In genomic region chr7:102517550-102518147, GRCh38 we compare ENCODE assay signal across 8 cellular contexts. TPM values are rescaled to one million over a fixed set of nuclear protein-coding genes. Genes with fewer than 3 reads are reported as not detected.
DNase-seq lines count a peak whose midpoint lies in the region; ATAC-seq and TF ChIP-seq lines count a peak whose summit lies in the region.
"Not testable (repeated sequence)": the region's sequence is repeated elsewhere in the genome, so short reads cannot be mapped to it uniquely, and the experiment has no call there.

Gene RASA4B (minus strand): TSS chr7:102517777. CDS start chr7:102517710, 67 bp downstream.

- not testable (repeated sequence) for H3K27ac Mint-ChIP-seq in CD4-positive, CD25-positive, alpha-beta regulatory T cell; activated CD4-positive, alpha-beta T cell treated with anti-CD3 and anti-CD28 coated beads, Interleukin-2, amount 10 ng/mL, durations not matched to agents 24 days and 14 days

- WGBS in psoas muscle, 3 donors: 0 to 4% (median 0%) methylated on average over 9 to 21 of the region's 61 CpGs

- DNase-seq in CD4-positive, CD25-positive, alpha-beta regulatory T cell: peak in 2 of 3 donors; percentile 2 to 37
- peak; percentile 57 for DNase-seq in activated CD4-positive, alpha-beta T cell treated with anti-CD3 and anti-CD28 coated beads, Interleukin-2, amount 10 ng/mL, durations not matched to agents 24 days and 14 days
- not testable (repeated sequence) for DNase-seq in cerebellum (ENCODE audit: low spot score)
- DNase-seq in islet precursor cell: peak; percentile 24
- peak; percentile 15 to 35 for DNase-seq in psoas muscle

- H3K27ac ChIP-seq in CD4-positive, CD25-positive, alpha-beta regulatory T cell (ENCODE audit: insufficient read depth, low read length, poor library complexity, severe bottlenecking); psoas muscle: not testable (repeated sequence)

- H3K36me3 ChIP-seq in CD4-positive, CD25-positive, alpha-beta regulatory T cell (ENCODE audit: control insufficient read depth, insufficient read depth, low read length); psoas muscle (ENCODE audit: insufficient read depth in 1 of 2, low read depth in 1 of 2): not testable (repeated sequence)

- H3K9me3 Mint-ChIP-seq in CD4-positive, CD25-positive, alpha-beta regulatory T cell; activated CD4-positive, alpha-beta T cell treated with anti-CD3 and anti-CD28 coated beads, Interleukin-2, amount 10 ng/mL, durations not matched to agents 24 days and 14 days: not testable (repeated sequence)

- TF ChIP-seq CTCF in psoas muscle (IDR thresholded peaks at IDR 0.05): not testable (repeated sequence)

- not testable (repeated sequence) for H3K9me3 ChIP-seq in CD4-positive, CD25-positive, alpha-beta regulatory T cell (ENCODE audit: control insufficient read depth in 2 of 2, low read length in 2 of 2); psoas muscle

- peak within 1 kb of the TSS; percentile 44 for H3K4me3 ChIP-seq in CD4-positive, CD25-positive, alpha-beta regulatory T cell (ENCODE audit: low read depth, low read length)
- peak within 1 kb of the TSS; percentile 42 for H3K4me3 ChIP-seq in psoas muscle

- ATAC-seq in CD4-positive, CD25-positive, alpha-beta regulatory T cell (ENCODE audit: low read depth in 2 of 2): peak; percentile 98
- peak; percentile 71 for ATAC-seq in GM19351 (IDR thresholded peaks at IDR 0.05; ENCODE audit: unreplicated experiment)
- peak; percentile 81 for ATAC-seq in HG02759 (IDR thresholded peaks at IDR 0.05; ENCODE audit: unreplicated experiment)
- peak; percentile 39 for ATAC-seq in HG03558 (IDR thresholded peaks at IDR 0.05; ENCODE audit: extremely low read depth, unreplicated experiment)
- ATAC-seq in psoas muscle: peak; percentile 72 to 81 (median 76)

- H3K4me3 Mint-ChIP-seq in CD4-positive, CD25-positive, alpha-beta regulatory T cell: peak within 1 kb of the TSS in 2 of 4 donors; percentile 38 to 62
- H3K4me3 Mint-ChIP-seq in activated CD4-positive, alpha-beta T cell treated with anti-CD3 and anti-CD28 coated beads, Interleukin-2, amount 10 ng/mL, durations not matched to agents 24 days and 14 days: peak within 1 kb of the TSS; percentile 53

- H3K27me3 ChIP-seq in CD4-positive, CD25-positive, alpha-beta regulatory T cell (ENCODE audit: control insufficient read depth, insufficient read depth, low read length); psoas muscle (ENCODE audit: insufficient read depth in 3 of 3, low read length in 2 of 3): not testable (repeated sequence)

- H3K36me3 Mint-ChIP-seq in CD4-positive, CD25-positive, alpha-beta regulatory T cell; activated CD4-positive, alpha-beta T cell treated with anti-CD3 and anti-CD28 coated beads, Interleukin-2, amount 10 ng/mL, durations not matched to agents 24 days and 14 days (ENCODE audit: low read depth): not testable (repeated sequence)

- intact Hi-C loops in activated CD4-positive, alpha-beta T cell treated with anti-CD3 and anti-CD28 coated beads, Interleukin-2, amount 10 ng/mL, durations not matched to agents 24 days and 14 days (cut with micrococcal nuclease); psoas muscle (cut with DNase I): not testable (repeated sequence)

- not testable (repeated sequence) for H3K4me1 ChIP-seq in CD4-positive, CD25-positive, alpha-beta regulatory T cell (ENCODE audit: control insufficient read depth, insufficient read depth, low read length, poor library complexity, severe bottlenecking); psoas muscle

- not testable (repeated sequence) for H3K27me3 Mint-ChIP-seq in CD4-positive, CD25-positive, alpha-beta regulatory T cell; activated CD4-positive, alpha-beta T cell treated with anti-CD3 and anti-CD28 coated beads, Interleukin-2, amount 10 ng/mL, durations not matched to agents 24 days and 14 days

- not testable (repeated sequence) for H3K4me1 Mint-ChIP-seq in CD4-positive, CD25-positive, alpha-beta regulatory T cell; activated CD4-positive, alpha-beta T cell treated with anti-CD3 and anti-CD28 coated beads, Interleukin-2, amount 10 ng/mL, durations not matched to agents 24 days and 14 days

RNA-seq across cellular contexts. Expression of gene RASA4B, which starts in this region (rescaled TPM):
- total RNA-seq in CD4-positive, CD25-positive, alpha-beta regulatory T cell: 32.4 TPM
- polyA plus RNA-seq in CD4-positive, CD25-positive, alpha-beta regulatory T cell: 10 to 100 TPM in 1 of 4 donors, 1 to 10 TPM in 3; 8.0 to 14.2 (median 9.3) TPM
- total RNA-seq in activated CD4-positive, alpha-beta T cell treated with anti-CD3 and anti-CD28 coated beads, Interleukin-2, amount 10 ng/mL, durations not matched to agents 24 days and 14 days: 27.1 and 28.6 TPM in 2 replicates
- 23.3 TPM for total RNA-seq in cerebellum
- total RNA-seq in psoas muscle: 100 to 1,000 TPM in 1 of 4 donors, 10 to 100 TPM in 3; 85.1 to 139 (median 88.8) TPM
- 100 to 1,000 TPM in 1 of 3 donors, 10 to 100 TPM in 2; 29.5 to 116 (median 49.0) TPM for polyA plus RNA-seq in psoas muscle

Comparison
In these comparisons a context has a peak if more than half of its experiments do, and no peak if none do; other contexts are left out.
1. ATAC-seq: peak in every context shown above with its lines; median percentile 98 in CD4-positive, CD25-positive, alpha-beta regulatory T cell; 81 in HG02759; 76 in psoas muscle; 71 in GM19351; 39 in HG03558.